16 cellular contexts compared by ENCODE assay signal in the genomic region with DNA sequence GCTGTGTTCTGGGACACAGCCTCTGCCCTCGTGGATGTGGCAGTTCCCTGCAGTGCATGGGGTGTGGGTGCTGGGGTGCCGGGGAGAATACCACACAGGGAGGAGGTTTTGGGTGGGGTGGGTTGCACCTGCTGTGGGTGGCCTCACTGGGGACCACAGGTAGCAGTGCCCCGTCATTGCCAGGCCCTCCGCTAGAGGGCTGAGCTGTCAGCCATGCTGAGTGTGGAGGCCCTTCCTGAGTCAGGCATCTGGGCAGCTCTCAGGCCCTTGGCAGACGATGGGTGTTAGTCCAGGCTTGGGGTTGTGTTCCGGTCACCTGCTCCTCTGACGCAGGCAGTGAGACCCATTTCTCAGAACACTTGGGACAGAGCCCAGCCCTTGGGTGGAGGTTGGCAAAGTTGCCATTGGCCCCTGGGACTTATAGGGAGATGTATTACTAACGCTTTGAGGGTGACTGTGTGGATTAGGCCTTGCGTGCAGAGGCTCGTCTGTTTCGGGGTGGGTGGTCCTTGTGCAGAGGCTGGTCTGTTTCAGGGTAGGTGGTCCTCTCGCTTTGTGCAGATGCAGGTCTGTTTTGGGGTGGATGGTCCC. TPM values are rescaled to one million over a fixed set of nuclear protein-coding genes. Genes with fewer than 3 reads are reported as not detected.
DNase-seq lines count a peak whose midpoint lies in the region; ATAC-seq and TF ChIP-seq lines count a peak whose summit lies in the region.
"Had no signal": no experiment of that assay in that cellular context is flagged by ENCODE, and none has a peak within 500 bp of the region (broad histone marks: within the 10 kb centered on the region; RNA-seq: fewer than 3 reads in every experiment).

No MANE protein-coding gene starts in this region.

- H3K36me3 ChIP-seq in H7 (replicated peaks; ENCODE audit: control insufficient read depth, insufficient read depth, low read length) = peaks cover 19% of the 10 kb centered on the region

- H3K27me3 ChIP-seq in H7 (ENCODE audit: control insufficient read depth, insufficient read depth, low read length) = no peaks in the 10 kb centered on the region

- no peaks in the 10 kb centered on the region for H3K4me1 Mint-ChIP-seq in progenitor cell of endocrine pancreas (ENCODE audit: low read depth)
- no peaks in the 10 kb centered on the region for H3K4me1 Mint-ChIP-seq in stimulated activated effector memory CD8-positive, alpha-beta T cell treated with anti-CD3 and anti-CD28 coated beads, Interleukin-12 subunit alpha, Interleukin-12 subunit beta, amount 100 ng/mL, for 72 hours

- H3K36me3 Mint-ChIP-seq in progenitor cell of endocrine pancreas (ENCODE audit: insufficient read depth) = peaks cover 9% of the 10 kb centered on the region
- H3K36me3 Mint-ChIP-seq in activated naive CD4-positive, alpha-beta T cell treated with anti-CD3 and anti-CD28 coated beads, Interleukin-2, amount 50 U/mL, for 72 hours = peaks cover 0 to 4% of the 10 kb centered on the region in 2 donors
- H3K36me3 Mint-ChIP-seq in stimulated activated effector memory CD8-positive, alpha-beta T cell treated with anti-CD3 and anti-CD28 coated beads, Interleukin-12 subunit alpha, Interleukin-12 subunit beta, amount 100 ng/mL, for 72 hours = peaks cover 79% of the 10 kb centered on the region

- H3K4me3 Mint-ChIP-seq in progenitor cell of endocrine pancreas (ENCODE audit: low read depth) = no peak overlapping the region
- no peak overlapping the region for H3K4me3 Mint-ChIP-seq in stimulated activated effector memory CD8-positive, alpha-beta T cell treated with anti-CD3 and anti-CD28 coated beads, Interleukin-12 subunit alpha, Interleukin-12 subunit beta, amount 100 ng/mL, for 72 hours
- H3K4me3 Mint-ChIP-seq: stimulated activated naive CD8-positive, alpha-beta T cell treated with anti-CD3 and anti-CD28 coated beads, Interleukin-15, Interleukin-2, amounts not matched to agents 100 ng/mL and 50 ng/mL, for 24 hours had no signal

- DNase-seq in H7 (peak; percentile 63), amniotic epithelial cell (ENCODE audit: low read depth) (peak; percentile 12), foreskin fibroblast (peak; percentile 3 to 4), progenitor cell of endocrine pancreas (ENCODE audit: low spot score, unreplicated experiment) (no peak)
- no peak for DNase-seq in activated naive CD4-positive, alpha-beta T cell treated with anti-CD3 and anti-CD28 coated beads, Interleukin-2, amount 50 U/mL, for 72 hours (ENCODE audit: low spot score in 2 of 2)
- DNase-seq in stimulated activated effector memory CD8-positive, alpha-beta T cell treated with anti-CD3 and anti-CD28 coated beads, Interleukin-12 subunit alpha, Interleukin-12 subunit beta, amount 100 ng/mL, for 72 hours (ENCODE audit: low spot score in 2 of 2) = no peak
- DNase-seq: activated CD8-positive, alpha-beta memory T cell treated with anti-CD3 and anti-CD28 coated beads for 24 hours; activated naive CD4-positive, alpha-beta T cell; foreskin melanocyte; islet precursor cell; NCI-H1436 treated with DMSO at 0.1 percent for 48 hours; NCI-H524 treated with DMSO at 0.1 percent for 48 hours had no signal

- no peak overlapping the region for H3K4me3 ChIP-seq in H7 (ENCODE audit: insufficient read depth, low read depth, low read length)
- H3K4me3 ChIP-seq in foreskin fibroblast (ENCODE audit: low read depth in 1 of 2, low read length in 2 of 2) = no peak overlapping the region
- H3K4me3 ChIP-seq: HAP-1 had no signal

- H3K27me3 Mint-ChIP-seq in progenitor cell of endocrine pancreas = no peaks in the 10 kb centered on the region
- H3K27me3 Mint-ChIP-seq: stimulated activated naive CD8-positive, alpha-beta T cell treated with anti-CD3 and anti-CD28 coated beads, Interleukin-15, Interleukin-2, amounts not matched to agents 100 ng/mL and 50 ng/mL, for 24 hours had no signal

- TF ChIP-seq CTCF in foreskin fibroblast (IDR thresholded peaks at IDR 0.05; ENCODE audit: low read depth, low read length) (no peak), progenitor cell of endocrine pancreas (IDR thresholded peaks at IDR 0.05; ENCODE audit: unreplicated experiment) (peak; percentile 14)

- H3K27ac Mint-ChIP-seq in progenitor cell of endocrine pancreas = no peak overlapping the region
- no peak overlapping the region for H3K27ac Mint-ChIP-seq in activated naive CD4-positive, alpha-beta T cell treated with anti-CD3 and anti-CD28 coated beads, Interleukin-2, amount 50 U/mL, for 72 hours
- H3K27ac Mint-ChIP-seq in stimulated activated effector memory CD8-positive, alpha-beta T cell treated with anti-CD3 and anti-CD28 coated beads, Interleukin-12 subunit alpha, Interleukin-12 subunit beta, amount 100 ng/mL, for 72 hours = no peak overlapping the region
- H3K27ac Mint-ChIP-seq: stimulated activated naive CD8-positive, alpha-beta T cell treated with anti-CD3 and anti-CD28 coated beads, Interleukin-15, Interleukin-2, amounts not matched to agents 100 ng/mL and 50 ng/mL, for 24 hours had no signal

- no peak for ATAC-seq in activated naive CD4-positive, alpha-beta T cell treated with anti-CD3 and anti-CD28 coated beads, Interleukin-2, amount 50 U/mL, for 72 hours
- ATAC-seq in GM19324 (IDR thresholded peaks at IDR 0.05; ENCODE audit: low FRiP score, unreplicated experiment) (no peak), GM21737 (IDR thresholded peaks at IDR 0.05; ENCODE audit: unreplicated experiment) (no peak)
- ATAC-seq in stimulated activated effector memory CD8-positive, alpha-beta T cell treated with anti-CD3 and anti-CD28 coated beads, Interleukin-12 subunit alpha, Interleukin-12 subunit beta, amount 100 ng/mL, for 72 hours = no peak

- no peaks in the 10 kb centered on the region for H3K9me3 Mint-ChIP-seq in progenitor cell of endocrine pancreas (ENCODE audit: low read depth)
- H3K9me3 Mint-ChIP-seq in activated naive CD4-positive, alpha-beta T cell treated with anti-CD3 and anti-CD28 coated beads, Interleukin-2, amount 50 U/mL, for 72 hours = no peaks in the 10 kb centered on the region
- H3K9me3 Mint-ChIP-seq in stimulated activated effector memory CD8-positive, alpha-beta T cell treated with anti-CD3 and anti-CD28 coated beads, Interleukin-12 subunit alpha, Interleukin-12 subunit beta, amount 100 ng/mL, for 72 hours = no peaks in the 10 kb centered on the region
- H3K9me3 Mint-ChIP-seq: stimulated activated naive CD8-positive, alpha-beta T cell treated with anti-CD3 and anti-CD28 coated beads, Interleukin-15, Interleukin-2, amounts not matched to agents 100 ng/mL and 50 ng/mL, for 24 hours had no signal

RNA-seq across cellular contexts. Expression of gene PCNT, which starts 23.9 kb away (rescaled TPM):
- 20.7 and 37.7 TPM in 2 replicates for total RNA-seq in H7 (2014; rRNA removed; shearing (Covaris generic))
- total RNA-seq in progenitor cell of endocrine pancreas = 47.2 and 53.3 TPM in 2 replicates
- 10 to 100 TPM; 52.8 to 63.4 TPM for total RNA-seq in activated naive CD4-positive, alpha-beta T cell treated with anti-CD3 and anti-CD28 coated beads, Interleukin-2, amount 50 U/mL, for 72 hours

RNA-seq across cellular contexts. Expression of gene C21orf58, which starts 24.2 kb away (rescaled TPM):
- 16.8 and 26.4 TPM in 2 replicates for total RNA-seq in H7 (2014; rRNA removed; shearing (Covaris generic))
- total RNA-seq in progenitor cell of endocrine pancreas = 28.6 and 31.5 TPM in 2 replicates
- 10 to 100 TPM; 20.7 to 36.0 TPM for total RNA-seq in activated naive CD4-positive, alpha-beta T cell treated with anti-CD3 and anti-CD28 coated beads, Interleukin-2, amount 50 U/mL, for 72 hours

Comparison
In these comparisons a context has a peak if more than half of its experiments do, and no peak if none do; other contexts are left out.
1. DNase-seq: peak in H7 (single experiment), amniotic epithelial cell (single experiment) and foreskin fibroblast (2 of 2); none in progenitor cell of endocrine pancreas (single experiment), activated naive CD4-positive, alpha-beta T cell treated with anti-CD3 and anti-CD28 coated beads, Interleukin-2, amount 50 U/mL, for 72 hours (0 of 2) and stimulated activated effector memory CD8-positive, alpha-beta T cell treated with anti-CD3 and anti-CD28 coated beads, Interleukin-12 subunit alpha, Interleukin-12 subunit beta, amount 100 ng/mL, for 72 hours (0 of 2).